In genomic region chr15:59785981-59786380, GRCh38 we compare ENCODE assay signal across 8 cellular contexts.
DNase-seq lines count a peak whose midpoint lies in the region; TF ChIP-seq lines count a peak whose summit lies in the region.
"Not testable (repeated sequence)": the region's sequence is repeated elsewhere in the genome, so short reads cannot be mapped to it uniquely, and the experiment has no call there.

No MANE protein-coding gene starts in this region.

- H3K27me3 ChIP-seq in WERI-Rb-1 (ENCODE audit: insufficient read depth, low read depth, severe bottlenecking) = not testable (repeated sequence)

- H3K27ac ChIP-seq in C4-2B (peak overlapping the region; percentile 67), WERI-Rb-1 (peak overlapping the region; percentile 61)

- not testable (repeated sequence) for H3K4me3 Mint-ChIP-seq in T-helper 2 cell treated with Interferon-gamma antibody and Interleukin-4, amounts not matched to agents 5 μg/mL and 100 μg/mL, for 36 hours; activated naive CD4-positive, alpha-beta T cell treated with anti-CD3 and anti-CD28 coated beads, Interleukin-2, amount 10 ng/mL, durations not matched to agents 7 days and 5 days; nephron progenitor cell

- H3K4me1 Mint-ChIP-seq in T-helper 2 cell treated with Interferon-gamma antibody and Interleukin-4, amounts not matched to agents 5 μg/mL and 100 μg/mL, for 36 hours (ENCODE audit: low read depth) = peaks cover 14% of the 10 kb centered on the region
- H3K4me1 Mint-ChIP-seq in activated naive CD4-positive, alpha-beta T cell treated with anti-CD3 and anti-CD28 coated beads, Interleukin-2, amount 10 ng/mL, durations not matched to agents 7 days and 5 days = peaks cover 60% of the 10 kb centered on the region
- peaks cover 36% of the 10 kb centered on the region for H3K4me1 Mint-ChIP-seq in nephron progenitor cell

- peaks cover 19% of the 10 kb centered on the region for H3K27me3 Mint-ChIP-seq in T-helper 2 cell treated with Interferon-gamma antibody and Interleukin-4, amounts not matched to agents 5 μg/mL and 100 μg/mL, for 36 hours (ENCODE audit: low read depth)
- peaks cover 15% of the 10 kb centered on the region for H3K27me3 Mint-ChIP-seq in activated naive CD4-positive, alpha-beta T cell treated with anti-CD3 and anti-CD28 coated beads, Interleukin-2, amount 10 ng/mL, durations not matched to agents 7 days and 5 days
- not testable (repeated sequence) for H3K27me3 Mint-ChIP-seq in nephron progenitor cell (ENCODE audit: low read depth, poor library complexity)

- H3K36me3 Mint-ChIP-seq in T-helper 2 cell treated with Interferon-gamma antibody and Interleukin-4, amounts not matched to agents 5 μg/mL and 100 μg/mL, for 36 hours (ENCODE audit: low read depth); nephron progenitor cell (ENCODE audit: low read depth): not testable (repeated sequence)
- peaks cover 26% of the 10 kb centered on the region for H3K36me3 Mint-ChIP-seq in activated naive CD4-positive, alpha-beta T cell treated with anti-CD3 and anti-CD28 coated beads, Interleukin-2, amount 10 ng/mL, durations not matched to agents 7 days and 5 days

- not testable (repeated sequence) for H3K36me3 ChIP-seq in WERI-Rb-1

- CTCF ChIA-PET in activated naive CD4-positive, alpha-beta T cell treated with anti-CD3 and anti-CD28 coated beads, Interleukin-2, amount 10 ng/mL, durations not matched to agents 7 days and 5 days (lab: Charles Lee) = not testable (repeated sequence)

- not testable (repeated sequence) for H3K9me3 Mint-ChIP-seq in T-helper 2 cell treated with Interferon-gamma antibody and Interleukin-4, amounts not matched to agents 5 μg/mL and 100 μg/mL, for 36 hours
- H3K9me3 Mint-ChIP-seq in activated naive CD4-positive, alpha-beta T cell treated with anti-CD3 and anti-CD28 coated beads, Interleukin-2, amount 10 ng/mL, durations not matched to agents 7 days and 5 days = peaks cover 22% of the 10 kb centered on the region
- H3K9me3 Mint-ChIP-seq in nephron progenitor cell = peaks cover 41% of the 10 kb centered on the region

- DNase-seq in LNCaP clone FGC (ENCODE audit: low read depth) (peak; percentile 52), NCI-H524 treated with DMSO at 0.1 percent for 48 hours (lab: John Stamatoyannopoulos, UW) (peak; percentile 57), NCI-H82 (lab: John Stamatoyannopoulos, UW) (peak; percentile 84)
- not testable (repeated sequence) for DNase-seq in T-helper 2 cell treated with Interferon-gamma antibody and Interleukin-4, amounts not matched to agents 5 μg/mL and 100 μg/mL, for 36 hours (ENCODE audit: low spot score); WERI-Rb-1; activated naive CD4-positive, alpha-beta T cell treated with anti-CD3 and anti-CD28 coated beads, Interleukin-2, amount 10 ng/mL, durations not matched to agents 7 days and 5 days; nephron progenitor cell

- TF ChIP-seq CTCF in C4-2B (conservative IDR thresholded peaks at IDR 0.05); LNCaP clone FGC (IDR thresholded peaks at IDR 0.05; ENCODE audit: control insufficient read depth, extremely low read depth, insufficient read depth); WERI-Rb-1 (IDR thresholded peaks at IDR 0.05; ENCODE audit: low read depth, low read length); nephron progenitor cell (IDR thresholded peaks at IDR 0.05): not testable (repeated sequence)

- peak overlapping the region; percentile 3 for H3K27ac Mint-ChIP-seq in T-helper 2 cell treated with Interferon-gamma antibody and Interleukin-4, amounts not matched to agents 5 μg/mL and 100 μg/mL, for 36 hours
- H3K27ac Mint-ChIP-seq in activated naive CD4-positive, alpha-beta T cell treated with anti-CD3 and anti-CD28 coated beads, Interleukin-2, amount 10 ng/mL, durations not matched to agents 7 days and 5 days = peak overlapping the region; percentile 21
- H3K27ac Mint-ChIP-seq in nephron progenitor cell = peak overlapping the region; percentile 75

- not testable (repeated sequence) for H3K4me3 ChIP-seq in LNCaP clone FGC (ENCODE audit: low read depth, low read length); WERI-Rb-1 (ENCODE audit: low read depth, low read length)

- not testable (repeated sequence) for H3K9me3 ChIP-seq in WERI-Rb-1 (ENCODE audit: severe bottlenecking)

Comparison
In these comparisons a context has a peak if more than half of its experiments do, and no peak if none do; other contexts are left out.
1. H3K27ac Mint-ChIP-seq: peak in every context shown above with its lines; median percentile 75 in nephron progenitor cell; 21 in activated naive CD4-positive, alpha-beta T cell treated with anti-CD3 and anti-CD28 coated beads, Interleukin-2, amount 10 ng/mL, durations not matched to agents 7 days and 5 days; 3 in T-helper 2 cell treated with Interferon-gamma antibody and Interleukin-4, amounts not matched to agents 5 μg/mL and 100 μg/mL, for 36 hours.